ENCODE assay signal across 9 cellular contexts in the genomic region with DNA sequence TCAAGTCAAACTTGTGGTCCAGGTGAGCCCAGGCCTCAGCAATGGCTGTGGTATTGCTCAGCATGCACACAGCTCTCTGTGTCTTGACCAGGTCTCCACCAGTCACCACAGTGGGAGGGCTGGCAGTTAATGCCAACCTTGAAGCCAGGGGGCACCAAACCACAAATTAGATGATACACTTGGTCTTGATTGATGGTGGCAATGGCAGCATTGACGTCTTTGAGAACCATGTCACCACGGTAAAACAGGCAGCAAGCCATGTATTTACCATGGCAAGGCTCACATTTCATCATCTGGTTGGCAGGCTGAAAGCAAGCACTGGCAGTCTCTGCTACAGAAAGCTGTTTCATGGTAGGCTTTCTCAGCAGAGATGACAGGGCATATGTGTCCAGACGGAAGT. TPM values are rescaled to one million over a fixed set of nuclear protein-coding genes. Genes with fewer than 3 reads are reported as not detected.
DNase-seq lines count a peak whose midpoint lies in the region; ATAC-seq, FAIRE-seq and TF ChIP-seq lines count a peak whose summit lies in the region.
"Had no signal": no experiment of that assay in that cellular context is flagged by ENCODE, and none has a peak within 500 bp of the region (broad histone marks: within the 10 kb centered on the region; RNA-seq: fewer than 3 reads in every experiment).

No MANE protein-coding gene starts in this region.

- in situ Hi-C loops in GM23248 (cut with MboI), result no loop called here

- no peaks in the 10 kb centered on the region for H3K79me2 ChIP-seq in DND-41 (ENCODE audit: insufficient read depth, low read length)
- no peaks in the 10 kb centered on the region for H3K79me2 ChIP-seq in GM23248 (ENCODE audit: insufficient read depth)

- no peak for FAIRE-seq in frontal cortex (lab: Jason Lieb, UNC)

- no peaks in the 10 kb centered on the region for H4K20me1 ChIP-seq in DND-41 (ENCODE audit: insufficient read depth, low read length)
- H4K20me1 ChIP-seq in GM23248 (ENCODE audit: insufficient read depth), result no peaks in the 10 kb centered on the region

- no peaks in the 10 kb centered on the region for H3K36me3 ChIP-seq in DND-41 (ENCODE audit: insufficient read depth, low read length)
- no peaks in the 10 kb centered on the region for H3K36me3 ChIP-seq in GM23248 (ENCODE audit: low read depth)
- H3K36me3 ChIP-seq in liver (ENCODE audit: control insufficient read depth in 4 of 4, insufficient read depth in 3 of 4, low read depth in 1 of 4, low read length in 3 of 4), result no peaks in the 10 kb centered on the region

- H3K9me3 ChIP-seq in DND-41 (ENCODE audit: insufficient read depth, low read length, severe bottlenecking) (no peaks in the 10 kb centered on the region), GM23248 (ENCODE audit: low read depth) (no peaks in the 10 kb centered on the region), liver (ENCODE audit: control insufficient read depth in 4 of 4, low read length in 3 of 4) (no peaks in the 10 kb centered on the region)

- 0 out of 3 replicates have a peak, but pooled peaks have one; percentile 39 for ATAC-seq in DND-41 (ENCODE audit: insufficient read depth, low read depth)
- no peak for ATAC-seq in HG03108 (IDR thresholded peaks at IDR 0.05; ENCODE audit: unreplicated experiment)

- no peak overlapping the region for H3K4me3 ChIP-seq in DND-41 (ENCODE audit: low read depth in 1 of 2, low read length in 2 of 2)
- H3K4me3 ChIP-seq in GM23248, result no peak overlapping the region
- H3K4me3 ChIP-seq in liver (ENCODE audit: low read depth in 1 of 3, low read length in 3 of 3), result no peak overlapping the region

- H3K4me2 ChIP-seq in DND-41 (ENCODE audit: insufficient read depth, low read length) (no peak overlapping the region), GM23248 (ENCODE audit: unreplicated experiment) (no peak overlapping the region)

- peak; percentile 85 to 89 for TF ChIP-seq RAD21 in liver (IDR thresholded peaks at IDR 0.05)

- TF ChIP-seq CTCF in DND-41 (IDR thresholded peaks at IDR 0.05; ENCODE audit: borderline replicate concordance, extremely low read depth, low read length, poor library complexity, severe bottlenecking), result peak; percentile 54
- TF ChIP-seq CTCF in liver (IDR thresholded peaks at IDR 0.05; ENCODE audit: low read depth, low read length, missing input control), result peak; percentile 62

- H3K27ac ChIP-seq in DND-41 (ENCODE audit: low read length) (no peak overlapping the region), GM23248 (no peak overlapping the region), liver (ENCODE audit: low read depth in 1 of 2, low read length in 2 of 2) (no peak overlapping the region)

- H3K9ac ChIP-seq in DND-41 (ENCODE audit: low read depth, low read length) (no peak overlapping the region), GM23248 (no peak overlapping the region), liver (ENCODE audit: low read depth in 1 of 2, low read length in 2 of 2) (no peak overlapping the region)

- H3F3A ChIP-seq in GM23248 (ENCODE audit: insufficient read depth), result no peaks in the 10 kb centered on the region

- WGBS in GM23248 (ENCODE audit: low coverage in 1 of 2, low lambda C conversion rate in 2 of 2, missing lambda C conversion rate in 2 of 2), 2 experiments, result 35 to 45% methylated on average over 3 of the region's 3 CpGs
- WGBS in liver, result 32% methylated on average over 3 of the region's 3 CpGs

- H2AFZ ChIP-seq in DND-41 (ENCODE audit: low read depth, low read length), result no peak overlapping the region
- H2AFZ ChIP-seq in GM23248, result no peak overlapping the region

- DNase-seq in DND-41 (peak; percentile 11), GM23248 (peak; percentile 13), RPMI8226 (peak; percentile 38), frontal cortex (ENCODE audit: low spot score in 2 of 2) (no peak), hepatic stellate cell (ENCODE audit: low spot score) (no peak)
- DNase-seq: activated T-cell treated with anti-CD3 and anti-CD28 coated beads, Interleukin-2, amount 50 U/mL, for 1 hour; NCI-H1436 treated with DMSO at 0.1 percent for 48 hours had no signal

- H3K4me1 ChIP-seq in DND-41 (ENCODE audit: insufficient read depth, low read length), result no peaks in the 10 kb centered on the region
- no peaks in the 10 kb centered on the region for H3K4me1 ChIP-seq in GM23248 (ENCODE audit: insufficient read depth)
- H3K4me1 ChIP-seq in liver (ENCODE audit: control insufficient read depth in 4 of 4, insufficient read depth in 4 of 4, low read length in 3 of 4), result peaks cover 0 to 11% (median 6%) of the 10 kb centered on the region in 4 donors

- no peaks in the 10 kb centered on the region for H3K9me2 ChIP-seq in GM23248 (ENCODE audit: insufficient read depth)

- H3K27me3 ChIP-seq in DND-41 (ENCODE audit: insufficient read depth, low read length, poor library complexity) (peaks cover 4% of the 10 kb centered on the region), GM23248 (replicated peaks; ENCODE audit: insufficient read depth) (no peaks in the 10 kb centered on the region), liver (ENCODE audit: control insufficient read depth in 4 of 4, insufficient read depth in 4 of 4, low read length in 3 of 4) (no peaks in the 10 kb centered on the region)

TF ChIP-seq in liver, 16 proteins besides CTCF, POLR2A, EP300 and RAD21:
- no peak for TF ChIP-seq GABPA (IDR thresholded peaks at IDR 0.05 in 1 of 2, conservative IDR thresholded peaks at IDR 0.05 in 1 of 2)
- TF ChIP-seq SP1 (IDR thresholded peaks at IDR 0.05), result peak; percentile 66
- TF ChIP-seq YY1 (IDR thresholded peaks at IDR 0.05), result peak; percentile 96
- TF ChIP-seq RXRA (IDR thresholded peaks at IDR 0.05), result peak; percentile 27 to 49
- peak; percentile 12 for TF ChIP-seq HNF4G (IDR thresholded peaks at IDR 0.05)
- TF ChIP-seq FOXA1 (IDR thresholded peaks at IDR 0.05), result peak; percentile 28
- peak; percentile 51 for TF ChIP-seq FOXA2 (IDR thresholded peaks at IDR 0.05)
- peak; percentile 60 to 65 for TF ChIP-seq HNF4A (conservative IDR thresholded peaks at IDR 0.05)
- peak; percentile 95 for TF ChIP-seq ATF3 (IDR thresholded peaks at IDR 0.05)
- no peak for TF ChIP-seq NR2F2 (IDR thresholded peaks at IDR 0.05)
TF ChIP-seq in liver: peak in this region for 8.

RNA-seq across cellular contexts. Expression of gene NIM1K, which starts 40.0 kb away (rescaled TPM):
- 0.63 and 4.9 TPM in 2 replicates for total RNA-seq in GM23248 (2014; rRNA removed; shearing (Covaris generic))
- 1.2 and 1.8 TPM in 2 replicates for polyA plus RNA-seq in GM23248 (2016; fragmentation: Nextera tagmentation; extraction: Ambion mirVana)
- total RNA-seq in liver, result not detected
- under 1 TPM; 0.07 to 0.15 TPM for polyA plus RNA-seq in liver
- 8.2 TPM for total RNA-seq in frontal cortex

Comparison
In these comparisons a context has a peak if more than half of its experiments do, and no peak if none do; other contexts are left out.
1. DNase-seq: peak in DND-41 (single experiment), GM23248 (single experiment) and RPMI8226 (single experiment); none in frontal cortex (0 of 2) and hepatic stellate cell (single experiment).